In the genomic region with DNA sequence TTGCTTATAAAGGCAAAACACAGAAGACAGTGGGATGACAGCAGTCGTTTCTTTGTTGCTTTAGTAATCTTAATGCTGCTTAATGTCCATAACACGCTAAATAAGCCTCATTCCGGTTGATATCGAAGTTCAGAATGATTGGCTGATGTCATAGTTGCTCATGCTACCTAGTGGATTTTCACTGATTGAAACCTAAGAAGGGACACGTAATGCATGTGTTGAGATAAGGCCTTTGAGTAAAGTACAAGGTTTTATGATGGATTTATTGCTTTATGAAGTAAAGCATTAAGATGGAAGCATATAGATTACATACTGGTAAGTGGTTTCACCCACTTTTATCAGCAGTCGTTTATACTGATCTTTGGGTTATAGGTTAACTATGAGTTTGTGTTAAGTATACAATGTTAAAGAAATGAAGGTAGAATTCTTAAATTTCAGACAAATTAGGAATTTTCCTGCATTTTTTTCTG, we compare ENCODE assay signal across 24 cellular contexts. TPM values are rescaled to one million over a fixed set of nuclear protein-coding genes. Genes with fewer than 3 reads are reported as not detected.
DNase-seq lines count a peak whose midpoint lies in the region; ATAC-seq and TF ChIP-seq lines count a peak whose summit lies in the region.
"Had no signal": no experiment of that assay in that cellular context is flagged by ENCODE, and none has a peak within 500 bp of the region (broad histone marks: within the 10 kb centered on the region; RNA-seq: fewer than 3 reads in every experiment).

No MANE protein-coding gene starts in this region.

- ATAC-seq in activated T-helper 17 cell treated with anti-CD3 and anti-CD28 coated beads, Interleukin-2, amount 50 U/mL, for 72 hours (replicated peaks), result no peak
- no peak for ATAC-seq in GM21576 (IDR thresholded peaks at IDR 0.05; ENCODE audit: unreplicated experiment)
- ATAC-seq: activated naive CD8-positive, alpha-beta T cell treated with anti-CD3 and anti-CD28 coated beads, Interleukin-2, amount 50 U/mL, for 24 hours; GM12878; left lung had no signal

- CTCF ChIA-PET in HEK293 (lab: Yijun Ruan, JAX), result no interaction called here

- no peak overlapping the region for H3K4me3 ChIP-seq in HEK293 (ENCODE audit: low read depth, low read length)
- peak overlapping the region in 2 of 4 donors; percentile 44 to 50 for H3K4me3 ChIP-seq in Peyer's patch
- no peak overlapping the region for H3K4me3 ChIP-seq in fibroblast of pulmonary artery (replicated peaks; ENCODE audit: low read depth, low read length)
- H3K4me3 ChIP-seq in smooth muscle cell, result peak overlapping the region; percentile 43
- H3K4me3 ChIP-seq: GM12878, GM23248, left lung, sigmoid colon had no signal

- H3K27ac ChIP-seq in HEK293 (ENCODE audit: extremely low read depth, low read depth, low read length) (no peak overlapping the region), Peyer's patch (peak overlapping the region in 3 of 4 donors; percentile 9 to 69 (median 69)), smooth muscle cell (ENCODE audit: low read depth) (no peak overlapping the region)
- H3K27ac ChIP-seq: GM23248, left lung, sigmoid colon had no signal

- H3K36me3 Mint-ChIP-seq in activated T-helper 17 cell treated with anti-CD3 and anti-CD28 coated beads, Interleukin-2, amount 50 U/mL, for 72 hours (ENCODE audit: low read depth), result peaks cover 62% of the 10 kb centered on the region

- TF ChIP-seq CTCF in HEK293 (tag by site-specific recombination; IDR thresholded peaks at IDR 0.05) (no peak), Peyer's patch (IDR thresholded peaks at IDR 0.05) (no peak), fibroblast of pulmonary artery (IDR thresholded peaks at IDR 0.05; ENCODE audit: low read length, missing control alignments) (no peak), smooth muscle cell (IDR thresholded peaks at IDR 0.05; ENCODE audit: borderline replicate concordance, insufficient read depth, poor library complexity, severe bottlenecking) (no peak)

- no peak overlapping the region for H3K4me3 Mint-ChIP-seq in activated T-helper 17 cell treated with anti-CD3 and anti-CD28 coated beads, Interleukin-2, amount 50 U/mL, for 72 hours
- H3K4me3 Mint-ChIP-seq: activated B cell treated with CpG ODN at 0.5 μM for 24 hours; activated CD4-positive, alpha-beta memory T cell treated with anti-CD3 and anti-CD28 coated beads for 36 hours; activated naive CD8-positive, alpha-beta T cell treated with anti-CD3 and anti-CD28 coated beads, Interleukin-2, amount 50 U/mL, for 24 hours; CD4-positive, alpha-beta T cell; dendritic cell treated with granulocyte-macrophage colony-stimulating factor and Interleukin-4, amounts not matched to agents 40 ng/mL and 50 ng/mL, for 4 days had no signal

- no peak overlapping the region for H3K9ac ChIP-seq in smooth muscle cell (ENCODE audit: low read depth)
- H3K9ac ChIP-seq: GM23248 had no signal

- H3K27me3 ChIP-seq in Peyer's patch, result no peaks in the 10 kb centered on the region
- no peaks in the 10 kb centered on the region for H3K27me3 ChIP-seq in smooth muscle cell (ENCODE audit: low read depth)
- H3K27me3 ChIP-seq: left lung, sigmoid colon had no signal

- H3K4me1 Mint-ChIP-seq in activated T-helper 17 cell treated with anti-CD3 and anti-CD28 coated beads, Interleukin-2, amount 50 U/mL, for 72 hours, result peaks cover 4% of the 10 kb centered on the region

- H3K36me3 ChIP-seq in HEK293 (ENCODE audit: control insufficient read depth in 2 of 2, insufficient read depth in 1 of 2, low read length in 2 of 2) (peaks cover 27% of the 10 kb centered on the region in 2 experiments), Peyer's patch (peaks cover 0 to 22% (median 0%) of the 10 kb centered on the region in 3 donors), smooth muscle cell (ENCODE audit: low read depth) (peaks cover 7% of the 10 kb centered on the region)

- no peaks in the 10 kb centered on the region for H3K27me3 Mint-ChIP-seq in activated T-helper 17 cell treated with anti-CD3 and anti-CD28 coated beads, Interleukin-2, amount 50 U/mL, for 72 hours
- H3K27me3 Mint-ChIP-seq: activated B cell treated with CpG ODN at 0.5 μM for 24 hours; activated CD4-positive, alpha-beta memory T cell treated with anti-CD3 and anti-CD28 coated beads for 36 hours; activated naive CD8-positive, alpha-beta T cell treated with anti-CD3 and anti-CD28 coated beads, Interleukin-2, amount 50 U/mL, for 24 hours; CD4-positive, alpha-beta T cell; dendritic cell treated with granulocyte-macrophage colony-stimulating factor and Interleukin-4, amounts not matched to agents 40 ng/mL and 50 ng/mL, for 4 days had no signal

- DNase-seq in Peyer's patch, result no peak
- peak; percentile 10 for DNase-seq in fibroblast of pulmonary artery (ENCODE audit: low read depth)
- no peak for DNase-seq in smooth muscle cell (lab: John Stamatoyannopoulos, UW; ENCODE audit: unreplicated experiment)
- DNase-seq in DMS153 treated with DMSO at 0.1 percent for 48 hours (lab: John Stamatoyannopoulos, UW; ENCODE audit: unreplicated experiment), result no peak
- no peak for DNase-seq in NCI-H2227 treated with DMSO at 0.1 percent for 48 hours (lab: John Stamatoyannopoulos, UW)
- DNase-seq: activated B cell treated with CpG ODN at 0.5 μM for 24 hours; activated CD4-positive, alpha-beta memory T cell treated with anti-CD3 and anti-CD28 coated beads for 36 hours; activated effector memory CD4-positive, alpha-beta T cell treated with Interleukin-2 at 50 U/mL for 16 hours; activated naive CD8-positive, alpha-beta T cell treated with anti-CD3 and anti-CD28 coated beads, Interleukin-2, amount 50 U/mL, for 24 hours; CD4-positive, alpha-beta T cell; GM23248; left lung; MM.1S; NCI-H1436; NCI-H2171; sigmoid colon; stimulated activated CD4-positive, alpha-beta T cell treated with anti-CD3 and anti-CD28 coated beads, Interleukin-2, amount 100 ng/mL, for 24 hours; stimulated activated naive CD4-positive, alpha-beta T cell; T1000 had no signal

- no peaks in the 10 kb centered on the region for H3F3A ChIP-seq in smooth muscle cell (ENCODE audit: low read depth)

- H3K4me2 ChIP-seq in smooth muscle cell, result no peak overlapping the region

- H3K9me3 ChIP-seq in HEK293 (ENCODE audit: control insufficient read depth, insufficient read depth, low read depth, low read length) (no peaks in the 10 kb centered on the region), Peyer's patch (no peaks in the 10 kb centered on the region), smooth muscle cell (replicated peaks; ENCODE audit: low read depth) (no peaks in the 10 kb centered on the region)
- H3K9me3 ChIP-seq: left lung, sigmoid colon had no signal

- no peak overlapping the region for H3K27ac Mint-ChIP-seq in activated T-helper 17 cell treated with anti-CD3 and anti-CD28 coated beads, Interleukin-2, amount 50 U/mL, for 72 hours
- H3K27ac Mint-ChIP-seq: activated B cell treated with CpG ODN at 0.5 μM for 24 hours; activated CD4-positive, alpha-beta memory T cell treated with anti-CD3 and anti-CD28 coated beads for 36 hours; activated naive CD8-positive, alpha-beta T cell treated with anti-CD3 and anti-CD28 coated beads, Interleukin-2, amount 50 U/mL, for 24 hours; CD4-positive, alpha-beta T cell; dendritic cell treated with granulocyte-macrophage colony-stimulating factor and Interleukin-4, amounts not matched to agents 40 ng/mL and 50 ng/mL, for 4 days had no signal

- peaks cover 3% of the 10 kb centered on the region for H3K79me2 ChIP-seq in smooth muscle cell (ENCODE audit: low read depth)

- H3K4me1 ChIP-seq in HEK293 (ENCODE audit: control insufficient read depth, insufficient read depth, low read length), result no peaks in the 10 kb centered on the region
- H3K4me1 ChIP-seq in Peyer's patch, result peaks cover 0 to 6% (median 0%) of the 10 kb centered on the region in 4 donors
- no peaks in the 10 kb centered on the region for H3K4me1 ChIP-seq in smooth muscle cell (ENCODE audit: low read depth)
- H3K4me1 ChIP-seq: left lung had no signal

- 91% methylated on average over 6 of the region's 6 CpGs for WGBS in smooth muscle cell (ENCODE audit: low lambda C conversion rate)

- TF ChIP-seq POLR2A in Peyer's patch (IDR thresholded peaks at IDR 0.05), result peak; percentile 95 to 96

- POLR2A ChIA-PET in HEK293 (lab: Yijun Ruan, JAX), result no interaction called here

- no peak overlapping the region for H2AFZ ChIP-seq in smooth muscle cell (ENCODE audit: low read depth)
- H2AFZ ChIP-seq: GM23248 had no signal

- no peaks in the 10 kb centered on the region for H3K9me3 Mint-ChIP-seq in activated T-helper 17 cell treated with anti-CD3 and anti-CD28 coated beads, Interleukin-2, amount 50 U/mL, for 72 hours
- H3K9me3 Mint-ChIP-seq: activated B cell treated with CpG ODN at 0.5 μM for 24 hours; activated CD4-positive, alpha-beta memory T cell treated with anti-CD3 and anti-CD28 coated beads for 36 hours; activated naive CD8-positive, alpha-beta T cell treated with anti-CD3 and anti-CD28 coated beads, Interleukin-2, amount 50 U/mL, for 24 hours; CD4-positive, alpha-beta T cell; dendritic cell treated with granulocyte-macrophage colony-stimulating factor and Interleukin-4, amounts not matched to agents 40 ng/mL and 50 ng/mL, for 4 days had no signal

- H4K20me1 ChIP-seq in smooth muscle cell (ENCODE audit: low read depth), result no peaks in the 10 kb centered on the region

TF ChIP-seq in HEK293, 187 proteins besides CTCF, POLR2A, EP300 and RAD21 (continues in another document):
- TF ChIP-seq FEZF1 (tag by site-specific recombination; IDR thresholded peaks at IDR 0.05), result peak; percentile 98
- peak; percentile 99 for TF ChIP-seq ZNF843 (tag by site-specific recombination; IDR thresholded peaks at IDR 0.05)

RNA-seq across cellular contexts. Expression of gene IARS2, which starts 25.1 kb away (rescaled TPM):
- total RNA-seq in Peyer's patch (10 to 100 TPM; 42.1 to 59.1 (median 52.4) TPM), smooth muscle cell (81.0 and 91.5 TPM in 2 replicates)
- 42.5 and 47.3 TPM in 2 replicates for polyA plus RNA-seq in smooth muscle cell
- 10 to 100 TPM; 56.0 to 83.6 TPM for total RNA-seq in activated T-helper 17 cell treated with anti-CD3 and anti-CD28 coated beads, Interleukin-2, amount 50 U/mL, for 72 hours

RNA-seq across cellular contexts. Expression of gene BPNT1, which starts 29.5 kb away (rescaled TPM):
- total RNA-seq in Peyer's patch (10 to 100 TPM; 21.5 to 77.9 (median 56.7) TPM), smooth muscle cell (16.3 and 26.5 TPM in 2 replicates)
- polyA plus RNA-seq in smooth muscle cell, result 10.1 and 12.1 TPM in 2 replicates
- total RNA-seq in activated T-helper 17 cell treated with anti-CD3 and anti-CD28 coated beads, Interleukin-2, amount 50 U/mL, for 72 hours, result 10 to 100 TPM; 30.9 to 40.3 TPM

Comparison
In these comparisons a context has a peak if more than half of its experiments do, and no peak if none do; other contexts are left out.
1. H3K27ac ChIP-seq: peak in Peyer's patch (3 of 4); none in HEK293 (single experiment) and smooth muscle cell (single experiment).